Comparison of ENCODE assay signal across 12 cellular contexts in the genomic region with DNA sequence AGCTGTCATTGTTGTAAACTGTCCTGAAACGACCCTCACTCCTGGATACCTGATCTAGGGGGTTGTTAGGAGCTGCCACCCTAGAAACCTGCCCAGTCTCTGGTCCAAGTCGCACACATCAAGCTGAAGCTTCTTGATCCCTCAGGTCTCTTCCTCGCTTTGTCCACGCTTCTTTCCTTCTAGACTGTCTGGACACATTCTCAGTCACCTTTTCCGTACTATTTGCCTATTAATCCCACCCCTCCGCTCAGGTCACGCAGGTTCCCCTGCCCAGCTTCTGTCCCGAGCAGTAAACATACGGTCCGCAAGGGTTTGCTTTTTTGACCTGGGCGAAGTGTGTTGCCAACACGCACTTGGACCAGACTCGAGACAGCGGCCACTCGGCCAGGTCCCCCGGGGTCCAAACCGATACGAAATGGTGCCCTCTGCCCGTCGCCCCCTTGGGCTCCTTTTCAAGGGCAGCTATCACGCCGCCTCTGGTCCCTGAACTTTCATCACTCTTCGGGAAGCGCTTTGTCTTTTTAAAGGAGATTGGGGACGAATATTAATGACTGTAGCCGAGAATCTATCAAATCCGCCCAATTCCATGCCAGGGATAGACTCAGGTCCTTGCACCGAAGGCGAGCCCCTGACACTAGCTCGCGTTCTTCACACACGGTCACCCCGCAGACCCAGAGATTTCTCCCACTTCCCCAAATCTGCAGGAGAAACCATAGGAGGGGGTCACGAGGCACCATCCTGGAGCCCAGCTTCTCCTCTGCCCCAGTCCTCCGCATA. TPM values are rescaled to one million over a fixed set of nuclear protein-coding genes. Genes with fewer than 3 reads are reported as not detected.
DNase-seq lines count a peak whose midpoint lies in the region; ATAC-seq, FAIRE-seq and TF ChIP-seq lines count a peak whose summit lies in the region.
"Had no signal": no experiment of that assay in that cellular context is flagged by ENCODE, and none has a peak within 500 bp of the region (broad histone marks: within the 10 kb centered on the region; RNA-seq: fewer than 3 reads in every experiment).

No MANE protein-coding gene starts in this region.

- TF ChIP-seq CTCF in bronchial epithelial cell (IDR thresholded peaks at IDR 0.05; ENCODE audit: insufficient read depth, low read length, severe bottlenecking): no peak
- no peak for TF ChIP-seq CTCF in GM10248 (IDR thresholded peaks at IDR 0.05; ENCODE audit: control extremely low read depth, extremely low read depth, low read depth, missing control alignments)

- no peaks in the 10 kb centered on the region for H3K9me3 ChIP-seq in GM23248 (ENCODE audit: low read depth)
- no peaks in the 10 kb centered on the region for H3K9me3 ChIP-seq in naive thymus-derived CD4-positive, alpha-beta T cell (ENCODE audit: control insufficient read depth in 2 of 3, low read length in 3 of 3)
- H3K9me3 ChIP-seq: mucosa of descending colon had no signal

- intact Hi-C loops in naive thymus-derived CD4-positive, alpha-beta T cell (cut with micrococcal nuclease): no loop called here

- peaks cover 12% of the 10 kb centered on the region for H3K27me3 ChIP-seq in GM23248 (replicated peaks; ENCODE audit: insufficient read depth)
- H3K27me3 ChIP-seq in bronchial epithelial cell (ENCODE audit: control insufficient read depth, insufficient read depth, low read length): peaks cover 15% of the 10 kb centered on the region
- H3K27me3 ChIP-seq in rectal smooth muscle tissue (ENCODE audit: control insufficient read depth, insufficient read depth, low read length): peaks cover 8% of the 10 kb centered on the region
- no peaks in the 10 kb centered on the region for H3K27me3 ChIP-seq in naive thymus-derived CD4-positive, alpha-beta T cell (ENCODE audit: control insufficient read depth in 2 of 2, insufficient read depth in 2 of 2, low read length in 2 of 2)

- peak overlapping the region; percentile 72 for H3K4me3 ChIP-seq in GM23248
- no peak overlapping the region for H3K4me3 ChIP-seq in bronchial epithelial cell (ENCODE audit: low read depth, low read length)
- peak overlapping the region; percentile 49 for H3K4me3 ChIP-seq in iPS-11a (ENCODE audit: low read depth, low read length)
- peak overlapping the region; percentile 64 for H3K4me3 ChIP-seq in rectal smooth muscle tissue (ENCODE audit: low read length)
- no peak overlapping the region for H3K4me3 ChIP-seq in naive thymus-derived CD4-positive, alpha-beta T cell (ENCODE audit: low read length)
- H3K4me3 ChIP-seq: mucosa of descending colon had no signal

- H3K9ac ChIP-seq in GM23248: no peak overlapping the region
- H3K9ac ChIP-seq in rectal smooth muscle tissue (ENCODE audit: low read length): no peak overlapping the region

- no peak overlapping the region for H3K27ac Mint-ChIP-seq in naive thymus-derived CD4-positive, alpha-beta T cell

- peak; percentile 40 for FAIRE-seq in bronchial epithelial cell (lab: Jason Lieb, UNC)
- FAIRE-seq: endometrium had no signal

- H3K9me3 Mint-ChIP-seq in naive thymus-derived CD4-positive, alpha-beta T cell: peaks cover 0 to 12% (median 3%) of the 10 kb centered on the region in 11 donors

- CTCF ChIA-PET in naive thymus-derived CD4-positive, alpha-beta T cell (lab: Charles Lee): no interaction called here
- CTCF ChIA-PET in GM10248 (lab: Yijun Ruan, JAX): interaction anchor here (1.0 kb wide), 1 partner anchor 14 kb away, joined by 3 read pairs; no protein-coding TSS in a partner anchor

- H3K36me3 ChIP-seq in GM23248 (ENCODE audit: low read depth) (no peaks in the 10 kb centered on the region), bronchial epithelial cell (ENCODE audit: control insufficient read depth, insufficient read depth, low read length) (no peaks in the 10 kb centered on the region), rectal smooth muscle tissue (ENCODE audit: control insufficient read depth, insufficient read depth, low read length) (no peaks in the 10 kb centered on the region)
- no peaks in the 10 kb centered on the region for H3K36me3 ChIP-seq in naive thymus-derived CD4-positive, alpha-beta T cell (ENCODE audit: control insufficient read depth in 2 of 3, insufficient read depth in 3 of 3, low read length in 3 of 3)

- H2AFZ ChIP-seq in GM23248: peak overlapping the region; percentile 59

- 0 out of 2 replicates have a peak, but pooled peaks cover 6% of the 10 kb centered on the region for H3K4me1 ChIP-seq in GM23248 (ENCODE audit: insufficient read depth)
- no peaks in the 10 kb centered on the region for H3K4me1 ChIP-seq in rectal smooth muscle tissue (ENCODE audit: control insufficient read depth, insufficient read depth, low read length)
- H3K4me1 ChIP-seq in naive thymus-derived CD4-positive, alpha-beta T cell (ENCODE audit: control insufficient read depth in 2 of 2, insufficient read depth in 2 of 2, low read length in 2 of 2): no peaks in the 10 kb centered on the region

- H3K36me3 Mint-ChIP-seq in naive thymus-derived CD4-positive, alpha-beta T cell: peaks cover 0 to 4% (median 0%) of the 10 kb centered on the region in 5 donors

- H3K27ac ChIP-seq in GM23248 (no peak overlapping the region), rectal smooth muscle tissue (ENCODE audit: low read depth, low read length) (no peak overlapping the region)
- H3K27ac ChIP-seq in naive thymus-derived CD4-positive, alpha-beta T cell (ENCODE audit: low read depth, low read length): no peak overlapping the region

- no peak overlapping the region for H3K4me3 Mint-ChIP-seq in naive thymus-derived CD4-positive, alpha-beta T cell

- H3K9me2 ChIP-seq in GM23248 (ENCODE audit: insufficient read depth): no peaks in the 10 kb centered on the region

- WGBS in GM23248 (ENCODE audit: low coverage in 1 of 2, low lambda C conversion rate in 2 of 2, missing lambda C conversion rate in 2 of 2), 2 experiments: 34 to 44% methylated on average over 35 of the region's 35 CpGs

- no peak for DNase-seq in GM23248
- no peak for DNase-seq in bronchial epithelial cell (ENCODE audit: low read depth)
- no peak for DNase-seq in SIG-M5 (lab: John Stamatoyannopoulos, UW)
- DNase-seq in naive thymus-derived CD4-positive, alpha-beta T cell: no peak
- DNase-seq in GM10248 (ENCODE audit: extremely low spot score): no peak
- DNase-seq: T1000 had no signal

- H4K20me1 ChIP-seq in GM23248 (ENCODE audit: insufficient read depth): no peaks in the 10 kb centered on the region

- no peaks in the 10 kb centered on the region for H3K79me2 ChIP-seq in GM23248 (ENCODE audit: insufficient read depth)

- ATAC-seq in HG02798 (IDR thresholded peaks at IDR 0.05; ENCODE audit: poor library complexity, unreplicated experiment): no peak
- ATAC-seq in naive thymus-derived CD4-positive, alpha-beta T cell: no peak
- ATAC-seq: HCT116 had no signal

- in situ Hi-C loops in GM23248 (cut with MboI): no loop called here

- peaks cover 0 to 6% (median 4%) of the 10 kb centered on the region in 7 donors for H3K4me1 Mint-ChIP-seq in naive thymus-derived CD4-positive, alpha-beta T cell

- no peaks in the 10 kb centered on the region for H3F3A ChIP-seq in GM23248 (ENCODE audit: insufficient read depth)

- H3K27me3 Mint-ChIP-seq in naive thymus-derived CD4-positive, alpha-beta T cell: peaks cover 34 to 46% (median 42%) of the 10 kb centered on the region in 5 donors

- POLR2A ChIA-PET in naive thymus-derived CD4-positive, alpha-beta T cell (lab: Charles Lee): no interaction called here
- POLR2A ChIA-PET in GM10248 (lab: Yijun Ruan, JAX): no interaction called here

- H3K4me2 ChIP-seq in GM23248 (ENCODE audit: unreplicated experiment): peak overlapping the region; percentile 78

RNA-seq across cellular contexts. Expression of a gene that starts 0.8 kb away (rescaled TPM):
- 0.13 and 0.22 TPM in 2 replicates for total RNA-seq in GM23248 (2014; rRNA removed; shearing (Covaris generic))
- polyA plus RNA-seq in GM23248 (2016; fragmentation: Nextera tagmentation; extraction: Ambion mirVana): 0.09 and 0.13 TPM in 2 replicates
- total RNA-seq in bronchial epithelial cell: not detected in 2 replicates
- not detected for total RNA-seq in naive thymus-derived CD4-positive, alpha-beta T cell
- polyA plus RNA-seq in naive thymus-derived CD4-positive, alpha-beta T cell: not detected

Comparison
In these comparisons a context has a peak if more than half of its experiments do, and no peak if none do; other contexts are left out.
1. H3K4me3 ChIP-seq: peak in GM23248 (single experiment), iPS-11a (single experiment) and rectal smooth muscle tissue (single experiment); none in bronchial epithelial cell (single experiment) and naive thymus-derived CD4-positive, alpha-beta T cell (single experiment).